In genomic region chrX:124764354-124764753, GRCh38 we compare ENCODE assay signal across 20 cellular contexts.
"Had no signal": no experiment of that assay in that cellular context is flagged by ENCODE, and none has a peak within 500 bp of the region (broad histone marks: within the 10 kb centered on the region; RNA-seq: fewer than 3 reads in every experiment).

No MANE protein-coding gene starts in this region.

- FAIRE-seq: HepG2 had no signal

- H3K4me2 ChIP-seq: KMS-11, SK-N-SH had no signal

- H3K9ac ChIP-seq: KMS-11, SK-N-SH had no signal

- H3K27ac ChIP-seq: KMS-11, RWPE1 had no signal

- H3K9me3 ChIP-seq: SK-N-SH had no signal

- DNase-seq: IMR-90, Kasumi-1, MM.1S, NCI-H1092 treated with DMSO at 0.1 percent for 48 hours, NCI-H1436, NCI-H187, NCI-H2029, NCI-H2171, NCI-H226, NCI-H446, NCI-H510A, NCI-H524 treated with DMSO at 0.1 percent for 48 hours, NCI-H774, PC-3, SHP77, SK-N-SH had no signal

- ATAC-seq: HepG2, Panc1, PC-3 had no signal
